30 cellular contexts compared by ENCODE assay signal in genomic region chr16:82664181-82664580, GRCh38.
"Had no signal": no experiment of that assay in that cellular context is flagged by ENCODE, and none has a peak within 500 bp of the region (broad histone marks: within the 10 kb centered on the region; RNA-seq: fewer than 3 reads in every experiment).

No MANE protein-coding gene starts in this region.

- H3K4me3 ChIP-seq: body of pancreas, breast epithelium had no signal

- FAIRE-seq: astrocyte, TTC549 had no signal

- ATAC-seq: activated CD4-positive, alpha-beta T cell treated with anti-CD3 and anti-CD28 coated beads for 36 hours; activated CD4-positive, CD25-positive, alpha-beta regulatory T cell treated with anti-CD3 and anti-CD28 coated beads, Interleukin-2, amount 50 U/mL, for 24 hours; activated CD8-positive, alpha-beta memory T cell treated with anti-CD3 and anti-CD28 coated beads, Interleukin-2, amount 10 ng/mL, durations not matched to agents 7 days and 5 days; activated CD8-positive, alpha-beta T cell treated with anti-CD3 and anti-CD28 coated beads, Interleukin-2, amount 10 ng/mL, durations not matched to agents 7 days and 5 days; activated naive CD8-positive, alpha-beta T cell treated with anti-CD3 and anti-CD28 coated beads, Interleukin-2, amount 50 U/mL, for 24 hours; body of pancreas had no signal

- H3K9me3 ChIP-seq: breast epithelium had no signal

- H3K27me3 ChIP-seq: body of pancreas, brain microvascular endothelial cell had no signal

- H3K36me3 ChIP-seq: brain microvascular endothelial cell, breast epithelium had no signal

- H3K27ac ChIP-seq: body of pancreas, brain microvascular endothelial cell, breast epithelium, VCaP had no signal

- DNase-seq: activated B cell treated with CpG ODN at 0.5 μM for 24 hours; activated CD4-positive, alpha-beta memory T cell treated with anti-CD3 and anti-CD28 coated beads, Interleukin-2, amount 10 ng/mL, durations not matched to agents 7 days and 5 days; activated CD4-positive, alpha-beta T cell treated with anti-CD3 and anti-CD28 coated beads for 1 hour; activated CD4-positive, alpha-beta T cell treated with anti-CD3 and anti-CD28 coated beads for 36 hours; activated CD4-positive, alpha-beta T cell treated with anti-CD3 and anti-CD28 coated beads for 48 hours; activated CD4-positive, alpha-beta T cell treated with anti-CD3 and anti-CD28 coated beads, Interleukin-2, amount 10 ng/mL, durations not matched to agents 7 days and 5 days; activated CD4-positive, alpha-beta T cell treated with anti-CD3 and anti-CD28 coated beads, Interleukin-2, amount 50 U/mL, for 48 hours; activated CD8-positive, alpha-beta memory T cell treated with anti-CD3 and anti-CD28 coated beads for 24 hours; activated CD8-positive, alpha-beta memory T cell treated with anti-CD3 and anti-CD28 coated beads, Interleukin-2, amount 10 ng/mL, durations not matched to agents 7 days and 5 days; activated CD8-positive, alpha-beta memory T cell treated with anti-CD3 and anti-CD28 coated beads, Interleukin-2, amount 50 U/mL, for 48 hours; activated CD8-positive, alpha-beta T cell treated with anti-CD3 and anti-CD28 coated beads, Interleukin-2, amount 10 ng/mL, durations not matched to agents 7 days and 5 days; activated effector memory CD4-positive, alpha-beta T cell treated with Interleukin-2 at 50 U/mL for 16 hours; activated gamma-delta T cell; activated naive CD4-positive, alpha-beta T cell treated with anti-CD3 and anti-CD28 coated beads, Interleukin-2, amount 10 ng/mL, durations not matched to agents 7 days and 5 days; activated naive CD4-positive, alpha-beta T cell treated with Interleukin-2 at 50 U/mL for 16 hours; activated naive CD8-positive, alpha-beta T cell treated with anti-CD3 and anti-CD28 coated beads, Interleukin-2, amount 10 ng/mL, durations not matched to agents 7 days and 5 days; activated naive CD8-positive, alpha-beta T cell treated with anti-CD3 and anti-CD28 coated beads, Interleukin-2, amount 50 U/mL, for 24 hours; activated T-cell treated with anti-CD3 and anti-CD28 coated beads, Interleukin-2, amount 50 U/mL, for 24 hours; activated T-cell treated with anti-CD3 and anti-CD28 coated beads, Interleukin-2, amount 50 U/mL, for 48 hours; body of pancreas; brain microvascular endothelial cell; central memory CD4-positive, alpha-beta T cell; T-helper 1 cell; T-helper 2 cell; T-helper 9 cell had no signal
